ENCODE assay signal across 15 cellular contexts in genomic region chr14:22515961-22516360, GRCh38.
DNase-seq lines count a peak whose midpoint lies in the region; TF ChIP-seq lines count a peak whose summit lies in the region.
"Had no signal": no experiment of that assay in that cellular context is flagged by ENCODE, and none has a peak within 500 bp of the region (broad histone marks: within the 10 kb centered on the region; RNA-seq: fewer than 3 reads in every experiment).

No MANE protein-coding gene starts in this region.

- H3K4me2 ChIP-seq in parathyroid adenoma (ENCODE audit: low read length) = no peak overlapping the region

- H3K27ac ChIP-seq in CD4-positive, alpha-beta memory T cell (ENCODE audit: low read depth, low read length) = peak overlapping the region; percentile 76
- H3K27ac ChIP-seq in ascending aorta = peak overlapping the region; percentile 52 to 56
- no peak overlapping the region for H3K27ac ChIP-seq in parathyroid adenoma
- H3K27ac ChIP-seq: HL-60 had no signal

- POLR2A ChIA-PET in CD4-positive, alpha-beta memory T cell (lab: Charles Lee; ENCODE audit: partially characterized antibody) = interaction anchor here (1.2 to 42.8 kb wide), 9 partner anchors 14 to 669 kb away, joined by 3 to 1528 read pairs (median 136); no protein-coding TSS in a partner anchor

- peak overlapping the region; percentile 17 for H2AFZ ChIP-seq in parathyroid adenoma

- DNase-seq in CD4-positive, alpha-beta memory T cell = no peak
- DNase-seq in ascending aorta (ENCODE audit: low spot score in 2 of 2) = no peak
- DNase-seq in NCI-H1417 treated with DMSO at 0.1 percent for 48 hours (lab: John Stamatoyannopoulos, UW) = no peak
- DNase-seq in NCI-H1436 (lab: John Stamatoyannopoulos, UW) = no peak
- no peak for DNase-seq in NCI-H2227 treated with DMSO at 0.1 percent for 48 hours (lab: John Stamatoyannopoulos, UW)
- DNase-seq: activated CD4-positive, CD25-positive, alpha-beta regulatory T cell treated with anti-CD3 and anti-CD28 coated beads, Interleukin-2, amount 50 U/mL, for 72 hours; NCI-H2029 treated with DMSO at 0.1 percent for 48 hours; NK-92 treated with Interleukin-12 subunit alpha and Interleukin-12 subunit beta, amount 100 ng/mL, for 24 hours; retina; stimulated activated CD4-positive, alpha-beta T cell treated with anti-CD3 and anti-CD28 coated beads, Interleukin-4, amount 100 ng/mL, for 1 hour; stimulated activated naive CD4-positive, alpha-beta T cell had no signal

- peak overlapping the region; percentile 95 to 100 (median 95) for H3K27ac Mint-ChIP-seq in CD4-positive, alpha-beta memory T cell
- H3K27ac Mint-ChIP-seq in IgD-negative memory B cell = peak overlapping the region; percentile 28 to 84 (median 72)

- H3K27me3 ChIP-seq in CD4-positive, alpha-beta memory T cell (ENCODE audit: insufficient read depth, low read length) = no peaks in the 10 kb centered on the region
- H3K27me3 ChIP-seq in ascending aorta (no peaks in the 10 kb centered on the region), parathyroid adenoma (ENCODE audit: control insufficient read depth, insufficient read depth, low read length) (no peaks in the 10 kb centered on the region)

- intact Hi-C loops in CD4-positive, alpha-beta memory T cell (cut with micrococcal nuclease) = no loop called here
- intact Hi-C loops in ascending aorta (cut with DNase I) = no loop called here

- no peak for TF ChIP-seq CTCF in ascending aorta (IDR thresholded peaks at IDR 0.05)
- no peak for TF ChIP-seq CTCF in parathyroid adenoma (IDR thresholded peaks at IDR 0.05)

- no peak overlapping the region for H3K9ac ChIP-seq in parathyroid adenoma

- H3K4me3 Mint-ChIP-seq in CD4-positive, alpha-beta memory T cell = peak overlapping the region; percentile 83 to 91 (median 90)
- peak overlapping the region; percentile 11 to 81 (median 26) for H3K4me3 Mint-ChIP-seq in IgD-negative memory B cell

- peak overlapping the region; percentile 33 to 39 for H3K4me3 ChIP-seq in CD4-positive, alpha-beta memory T cell (ENCODE audit: low read length in 2 of 2)
- H3K4me3 ChIP-seq in ascending aorta (no peak overlapping the region), parathyroid adenoma (ENCODE audit: low read depth, low read length) (no peak overlapping the region)
- H3K4me3 ChIP-seq: HAP-1 had no signal

- no peaks in the 10 kb centered on the region for H3K79me2 ChIP-seq in parathyroid adenoma

- no peaks in the 10 kb centered on the region for H3K9me3 Mint-ChIP-seq in CD4-positive, alpha-beta memory T cell
- no peaks in the 10 kb centered on the region for H3K9me3 Mint-ChIP-seq in IgD-negative memory B cell

- peaks cover 46% of the 10 kb centered on the region for H3K36me3 ChIP-seq in CD4-positive, alpha-beta memory T cell (ENCODE audit: insufficient read depth, low read length)
- no peaks in the 10 kb centered on the region for H3K36me3 ChIP-seq in ascending aorta
- no peaks in the 10 kb centered on the region for H3K36me3 ChIP-seq in parathyroid adenoma (ENCODE audit: control insufficient read depth, insufficient read depth, low read length)
- H3K36me3 ChIP-seq: HAP-1 had no signal

- H3K4me1 Mint-ChIP-seq in CD4-positive, alpha-beta memory T cell = peaks cover 63 to 91% (median 77%) of the 10 kb centered on the region in 4 donors
- peaks cover 56 to 74% (median 67%) of the 10 kb centered on the region in 3 donors for H3K4me1 Mint-ChIP-seq in IgD-negative memory B cell

- H3K9me3 ChIP-seq in CD4-positive, alpha-beta memory T cell (ENCODE audit: control insufficient read depth in 1 of 2, low read length in 2 of 2) = no peaks in the 10 kb centered on the region
- no peaks in the 10 kb centered on the region for H3K9me3 ChIP-seq in ascending aorta
- no peaks in the 10 kb centered on the region for H3K9me3 ChIP-seq in parathyroid adenoma (ENCODE audit: control insufficient read depth, low read length)
- H3K9me3 ChIP-seq: HAP-1 had no signal

- no peaks in the 10 kb centered on the region for H3K27me3 Mint-ChIP-seq in CD4-positive, alpha-beta memory T cell
- peaks cover 1% of the 10 kb centered on the region for H3K27me3 Mint-ChIP-seq in IgD-negative memory B cell

- CTCF ChIA-PET in CD4-positive, alpha-beta memory T cell (lab: Charles Lee; ENCODE audit: partially characterized antibody) = interaction anchor here (1.1 to 2.8 kb wide), 4 partner anchors 8 to 41 kb away, joined by 3 to 11 read pairs (median 4); no protein-coding TSS in a partner anchor

- peaks cover 76 to 85% of the 10 kb centered on the region in 2 donors for H3K36me3 Mint-ChIP-seq in CD4-positive, alpha-beta memory T cell
- peaks cover 2% of the 10 kb centered on the region for H3K36me3 Mint-ChIP-seq in IgD-negative memory B cell

- peaks cover 97% of the 10 kb centered on the region for H3K4me1 ChIP-seq in CD4-positive, alpha-beta memory T cell (ENCODE audit: insufficient read depth, low read length)
- H3K4me1 ChIP-seq in ascending aorta (peaks cover 12 to 34% of the 10 kb centered on the region in 2 donors), parathyroid adenoma (peaks cover 17% of the 10 kb centered on the region)

Comparison
In these comparisons a context has a peak if more than half of its experiments do, and no peak if none do; other contexts are left out.
1. H3K4me3 ChIP-seq: peak in CD4-positive, alpha-beta memory T cell (2 of 2); none in ascending aorta (0 of 2) and parathyroid adenoma (single experiment).